26 cellular contexts compared by ENCODE assay signal in genomic region chr12:104933128-104933527, GRCh38.
"Had no signal": no experiment of that assay in that cellular context is flagged by ENCODE, and none has a peak within 500 bp of the region (broad histone marks: within the 10 kb centered on the region; RNA-seq: fewer than 3 reads in every experiment).

No MANE protein-coding gene starts in this region.

- H3K9me3 ChIP-seq: colonic mucosa, esophagus squamous epithelium, gastrocnemius medialis, heart right ventricle, left lung, lower lobe of right lung, mucosa of descending colon had no signal

- H3K27ac ChIP-seq: colonic mucosa, epithelial cell of prostate, esophagus squamous epithelium, gastrocnemius medialis, heart right ventricle, left lung, lower lobe of right lung had no signal

- DNase-seq: colonic mucosa; cortex of kidney; effector CD8-positive, alpha-beta T cell; effector memory CD8-positive, alpha-beta T cell; endodermal cell; erythroblast; esophagus squamous epithelium; foreskin fibroblast; foreskin melanocyte; gastrocnemius medialis; glutamatergic neuron; head of caudate nucleus; heart right ventricle; hippocampal formation; left cardiac atrium; left lung; left ventricle myocardium superior; lower lobe of right lung; mesenchymal stem cell; mucosa of descending colon; naive B cell had no signal

- ATAC-seq: effector memory CD8-positive, alpha-beta T cell; esophagus mucosa; gastrocnemius medialis; heart right ventricle; left cardiac atrium; left lung; left ventricle myocardium superior; lower lobe of right lung; mucosa of descending colon had no signal

- H3K4me3 ChIP-seq: colonic mucosa, esophagus squamous epithelium, gastrocnemius medialis, heart right ventricle, left lung, lower lobe of right lung, mucosa of descending colon had no signal

- H3K36me3 ChIP-seq: colonic mucosa, esophagus squamous epithelium, gastrocnemius medialis, heart right ventricle, left lung, lower lobe of right lung had no signal

- H3K4me1 ChIP-seq: colonic mucosa, esophagus squamous epithelium, gastrocnemius medialis, heart right ventricle, left lung, lower lobe of right lung had no signal

- FAIRE-seq: endometrium, islet of Langerhans, keratinocyte had no signal

- H3K27me3 ChIP-seq: colonic mucosa, esophagus squamous epithelium, gastrocnemius medialis, heart right ventricle, left lung had no signal
